In the genomic region with DNA sequence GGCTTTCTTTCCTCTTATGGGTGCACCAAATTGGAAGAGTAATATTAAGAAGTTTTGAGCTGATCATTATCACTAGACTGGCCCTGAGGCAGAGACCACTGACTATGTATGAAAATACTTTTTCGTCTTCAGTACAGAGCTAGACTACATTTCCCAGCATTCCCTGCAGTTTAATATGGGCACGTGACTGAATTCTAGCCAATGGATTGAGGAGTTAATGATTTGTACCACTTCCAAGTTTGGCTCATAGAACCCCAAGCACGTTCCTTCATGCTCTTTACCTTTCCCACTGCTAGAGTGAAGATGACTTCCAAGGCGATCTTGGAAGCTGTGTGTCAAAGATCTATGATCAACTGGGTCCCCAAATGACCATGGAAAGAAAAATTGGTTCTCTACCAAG, we compare ENCODE assay signal across 17 cellular contexts.
DNase-seq lines count a peak whose midpoint lies in the region; ATAC-seq, FAIRE-seq and TF ChIP-seq lines count a peak whose summit lies in the region.
"Had no signal": no experiment of that assay in that cellular context is flagged by ENCODE, and none has a peak within 500 bp of the region (broad histone marks: within the 10 kb centered on the region; RNA-seq: fewer than 3 reads in every experiment).

No MANE protein-coding gene starts in this region.

- H3K79me2 ChIP-seq in H1 (ENCODE audit: control insufficient read depth in 1 of 2, insufficient read depth in 2 of 2, low read length in 2 of 2) = no peaks in the 10 kb centered on the region

- POLR2A ChIA-PET in A549 (lab: Yijun Ruan, JAX) (no interaction called here), H1 (lab: Charles Lee; ENCODE audit: partially characterized antibody) (no interaction called here)

- no peak overlapping the region for H3K27ac ChIP-seq in A549
- H3K27ac ChIP-seq in H1 (ENCODE audit: low read depth, low read length) = no peak overlapping the region
- no peak overlapping the region for H3K27ac ChIP-seq in right cardiac atrium (ENCODE audit: low read length)
- H3K27ac ChIP-seq: 22Rv1; BLaER1 treated with 17β-estradiol and CSF1 and Interleukin-3, amounts not matched to agents 10 nM and 100 nM had no signal

- H2BK20ac ChIP-seq in H1 (ENCODE audit: low read length) = no peak overlapping the region

- H2BK120ac ChIP-seq in H1 (replicated peaks; ENCODE audit: low read depth, low read length) = no peak overlapping the region

- no peak overlapping the region for H3K56ac ChIP-seq in H1 (replicated peaks; ENCODE audit: insufficient read length, low read depth, low read length)

- H3K4me2 ChIP-seq in A549 = no peak overlapping the region
- H3K4me2 ChIP-seq in H1 (ENCODE audit: insufficient read depth in 1 of 2, low read depth in 2 of 2, low read length in 2 of 2) = no peak overlapping the region
- H3K4me2 ChIP-seq: BLaER1 treated with 17β-estradiol and CSF1 and Interleukin-3, amounts not matched to agents 10 nM and 100 nM had no signal

- no peak overlapping the region for H3K27ac Mint-ChIP-seq in natural killer cell
- H3K27ac Mint-ChIP-seq: IgD-negative memory B cell had no signal

- no peak overlapping the region for H3K18ac ChIP-seq in H1 (ENCODE audit: extremely low read depth, low read length)

- no peaks in the 10 kb centered on the region for H3K36me3 Mint-ChIP-seq in natural killer cell

- H3K4me1 ChIP-seq in A549 = no peaks in the 10 kb centered on the region
- H3K4me1 ChIP-seq in H1 (replicated peaks in 1 of 4; ENCODE audit: control insufficient read depth in 3 of 4, insufficient read depth in 4 of 4, low read length in 3 of 4) = no peaks in the 10 kb centered on the region
- H3K4me1 ChIP-seq in right cardiac atrium (ENCODE audit: control insufficient read depth, insufficient read depth, low read length) = no peaks in the 10 kb centered on the region

- CTCF ChIA-PET in A549 (lab: Yijun Ruan, JAX) (no interaction called here), H1 (lab: Charles Lee; ENCODE audit: partially characterized antibody) (no interaction called here)

- no peak overlapping the region for H3K4me3 Mint-ChIP-seq in natural killer cell
- H3K4me3 Mint-ChIP-seq: IgD-negative memory B cell had no signal

- H3K4ac ChIP-seq in H1 (replicated peaks; ENCODE audit: insufficient read length, low read depth, low read length) = no peak overlapping the region

- no peak overlapping the region for H3K23ac ChIP-seq in H1 (ENCODE audit: insufficient read length)

- TF ChIP-seq RAD21 in A549 (conservative IDR thresholded peaks at IDR 0.05 in 1 of 2, IDR thresholded peaks at IDR 0.05 in 1 of 2) (no peak), H1 (IDR thresholded peaks at IDR 0.05 in 1 of 2, conservative IDR thresholded peaks at IDR 0.05 in 1 of 2; ENCODE audit: low read depth in 2 of 2, low read length in 2 of 2) (no peak)

- H3K9me3 ChIP-seq in A549 (no peaks in the 10 kb centered on the region), H1 (ENCODE audit: insufficient read depth in 2 of 2, low read depth in 1 of 2, low read length in 1 of 2) (no peaks in the 10 kb centered on the region), right cardiac atrium (ENCODE audit: control insufficient read depth, low read length) (no peaks in the 10 kb centered on the region)

- H4K20me1 ChIP-seq in H1 (replicated peaks in 1 of 2; ENCODE audit: control insufficient read depth in 1 of 2, insufficient read depth in 2 of 2, low read length in 2 of 2) = no peaks in the 10 kb centered on the region
- H4K20me1 ChIP-seq: BLaER1 treated with 17β-estradiol and CSF1 and Interleukin-3, amounts not matched to agents 10 nM and 100 nM had no signal

- H3K27me3 ChIP-seq in H1 (replicated peaks in 1 of 4; ENCODE audit: control insufficient read depth in 3 of 4, extremely low read depth in 1 of 4, insufficient read depth in 3 of 4, low read length in 3 of 4) = no peaks in the 10 kb centered on the region
- no peaks in the 10 kb centered on the region for H3K27me3 ChIP-seq in right cardiac atrium (ENCODE audit: control insufficient read depth, insufficient read depth)
- H3K27me3 ChIP-seq: BLaER1 treated with 17β-estradiol and CSF1 and Interleukin-3, amounts not matched to agents 10 nM and 100 nM had no signal

- H4K91ac ChIP-seq in H1 (replicated peaks; ENCODE audit: insufficient read length, low read length) = no peak overlapping the region

- H2BK5ac ChIP-seq in H1 (ENCODE audit: low read depth, low read length) = no peak overlapping the region

- H2BK12ac ChIP-seq in H1 (ENCODE audit: low read depth, low read length) = no peak overlapping the region

- H3K23me2 ChIP-seq in H1 (ENCODE audit: low read depth, low read length) = no peaks in the 10 kb centered on the region

- H3K27me3 Mint-ChIP-seq in natural killer cell (ENCODE audit: low read depth in 2 of 2) = peaks cover 0 to 2% of the 10 kb centered on the region in 2 donors
- H3K27me3 Mint-ChIP-seq: IgD-negative memory B cell had no signal

- TF ChIP-seq POLR2A in A549 (IDR thresholded peaks at IDR 0.05; ENCODE audit: low read length) (no peak), H1 (IDR thresholded peaks at IDR 0.05; ENCODE audit: control extremely low read depth in 1 of 2, low read depth in 2 of 2, low read length in 2 of 2) (no peak)

- FAIRE-seq in A549 (lab: Jason Lieb, UNC) (no peak), H1 (lab: Jason Lieb, UNC) (no peak)

- no peak overlapping the region for H3K14ac ChIP-seq in H1 (ENCODE audit: insufficient read length)

- no peak overlapping the region for H2AK5ac ChIP-seq in H1 (ENCODE audit: low read depth, low read length)

- no peak overlapping the region for H4K5ac ChIP-seq in H1 (ENCODE audit: insufficient read length, low read depth, low read length)

- H3K9me3 Mint-ChIP-seq in natural killer cell = peaks cover 0 to 2% of the 10 kb centered on the region in 2 donors

- no peaks in the 10 kb centered on the region for H3K79me1 ChIP-seq in H1 (ENCODE audit: low read depth, low read length)

- no peaks in the 10 kb centered on the region for H3K4me1 Mint-ChIP-seq in natural killer cell

- H2AFZ ChIP-seq in H1 (ENCODE audit: low read length) = peak overlapping the region; percentile 36; the same call in 1 of the 2 replicates

- H3K4me3 ChIP-seq in A549 (no peak overlapping the region), H1 (ENCODE audit: extremely low read depth in 1 of 4, insufficient read depth in 2 of 4, low read depth in 3 of 4, low read length in 4 of 4) (no peak overlapping the region), right cardiac atrium (ENCODE audit: low read length) (no peak overlapping the region)
- H3K4me3 ChIP-seq: BLaER1 treated with 17β-estradiol and CSF1 and Interleukin-3, amounts not matched to agents 10 nM and 100 nM had no signal

- H4K8ac ChIP-seq in H1 (ENCODE audit: extremely low read depth, insufficient read depth, low read length) = no peak overlapping the region

- TF ChIP-seq EP300 in A549 (IDR thresholded peaks at IDR 0.05) (no peak), H1 (IDR thresholded peaks at IDR 0.05; ENCODE audit: borderline replicate concordance in 1 of 2, low read depth in 2 of 2, low read length in 2 of 2) (no peak)

- H2BK15ac ChIP-seq in H1 (ENCODE audit: low read length) = no peak overlapping the region

- intact Hi-C loops in natural killer cell (cut with micrococcal nuclease) = no loop called here
- intact Hi-C loops in right cardiac atrium (cut with DNase I) = no loop called here

- DNase-seq in DMS 273 (lab: John Stamatoyannopoulos, UW; ENCODE audit: unreplicated experiment) = peak; percentile 29
- no peak for DNase-seq in DMS 273 treated with DMSO at 0.1 percent for 48 hours (lab: John Stamatoyannopoulos, UW)
- no peak for DNase-seq in A549 (ENCODE audit: low read depth in 1 of 2, low spot score in 1 of 2)
- peak; percentile 2 for DNase-seq in NCI-H2107 (lab: John Stamatoyannopoulos, UW)
- DNase-seq in H1 (ENCODE audit: low read depth in 1 of 2, low spot score in 2 of 2) = no peak
- DNase-seq in natural killer cell = no peak
- DNase-seq in right cardiac atrium = no peak
- no peak for DNase-seq in NCI-H226
- DNase-seq: EL, HCEC 1CT, NCI-H1436 treated with DMSO at 0.1 percent for 48 hours, NCI-H2081 treated with DMSO at 0.1 percent for 48 hours, NCI-H524 treated with DMSO at 0.1 percent for 48 hours, SIG-M5 had no signal

- 49% methylated on average over 4 of the region's 4 CpGs for WGBS in A549 (ENCODE audit: missing lambda C conversion rate)
- WGBS in H1 (ENCODE audit: extremely low coverage in 1 of 2, insufficient coverage in 1 of 2, insufficient read length in 1 of 2, insufficient replicate concordance in 2 of 2, low coverage in 1 of 2, low lambda C conversion rate in 2 of 2, missing lambda C conversion rate in 1 of 2), 2 experiments = 87% methylated on average over 4 of the region's 4 CpGs; no CpG with 5 or more reads in 1 of the 2 experiments
- 78% methylated on average over 4 of the region's 4 CpGs for WGBS in right cardiac atrium

- ATAC-seq in A549 (no peak), natural killer cell (no peak), right cardiac atrium (no peak)

- H3K36me3 ChIP-seq in H1 (ENCODE audit: control insufficient read depth in 2 of 4, insufficient read depth in 4 of 4, low read length in 3 of 4) = no peaks in the 10 kb centered on the region
- H3K36me3 ChIP-seq: BLaER1 treated with 17β-estradiol and CSF1 and Interleukin-3, amounts not matched to agents 10 nM and 100 nM had no signal

- H3K9ac ChIP-seq in H1 (replicated peaks in 1 of 4; ENCODE audit: extremely low read depth in 1 of 4, low read depth in 3 of 4, low read length in 3 of 4) = no peak overlapping the region
- H3K9ac ChIP-seq: BLaER1 treated with 17β-estradiol and CSF1 and Interleukin-3, amounts not matched to agents 10 nM and 100 nM had no signal

- TF ChIP-seq CTCF in A549 (IDR thresholded peaks at IDR 0.05) (no peak), H1 (IDR thresholded peaks at IDR 0.05; ENCODE audit: control extremely low read depth in 1 of 3, insufficient read depth in 1 of 3, low read depth in 1 of 3, low read length in 3 of 3) (no peak), natural killer cell (IDR thresholded peaks at IDR 0.05) (no peak)

TF ChIP-seq in A549, 52 proteins besides CTCF, POLR2A, EP300 and RAD21 (continues in another document):
- TF ChIP-seq, protein P1, sequence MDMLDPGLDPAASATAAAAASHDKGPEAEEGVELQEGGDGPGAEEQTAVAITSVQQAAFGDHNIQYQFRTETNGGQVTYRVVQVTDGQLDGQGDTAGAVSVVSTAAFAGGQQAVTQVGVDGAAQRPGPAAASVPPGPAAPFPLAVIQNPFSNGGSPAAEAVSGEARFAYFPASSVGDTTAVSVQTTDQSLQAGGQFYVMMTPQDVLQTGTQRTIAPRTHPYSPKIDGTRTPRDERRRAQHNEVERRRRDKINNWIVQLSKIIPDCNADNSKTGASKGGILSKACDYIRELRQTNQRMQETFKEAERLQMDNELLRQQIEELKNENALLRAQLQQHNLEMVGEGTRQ (IDR thresholded peaks at IDR 0.05) = peak; percentile 49; the same call in 1 of the 2 replicates

TF ChIP-seq in H1, 55 proteins besides CTCF, POLR2A, EP300 and RAD21 (continues in another document):
- TF ChIP-seq, protein P1 (IDR thresholded peaks at IDR 0.05; ENCODE audit: low read length) = peak; percentile 79

Comparison
In these comparisons a context has a peak if more than half of its experiments do, and no peak if none do; other contexts are left out.
1. DNase-seq: peak in DMS 273 (single experiment) and NCI-H2107 (single experiment); none in DMS 273 treated with DMSO at 0.1 percent for 48 hours (single experiment), A549 (0 of 2), H1 (0 of 2), natural killer cell (single experiment), right cardiac atrium (0 of 3) and NCI-H226 (single experiment).